Comparison of ENCODE assay signal across 1 cellular context in genomic region chr19:4606921-4607678, GRCh38.
TF ChIP-seq lines count a peak whose summit lies in the region.

No MANE protein-coding gene starts in this region.

TF ChIP-seq in HepG2, 621 proteins besides CTCF, POLR2A, EP300 and RAD21 (continued from another document and continues in another):
- TF ChIP-seq ZBTB14 (CRISPR knock-in tag; IDR thresholded peaks at IDR 0.05) = peak; percentile 26; the same call in 1 of the 2 replicates
- no peak for TF ChIP-seq ZNF891 (CRISPR knock-in tag; IDR thresholded peaks at IDR 0.05)
- TF ChIP-seq PHF5A (CRISPR knock-in tag; IDR thresholded peaks at IDR 0.05; ENCODE audit: low read depth, unreplicated experiment) = no peak
- peak; percentile 38; the same call in 1 of the 2 replicates for TF ChIP-seq RARA (CRISPR knock-in tag; IDR thresholded peaks at IDR 0.05)
- TF ChIP-seq ZNF709 (CRISPR knock-in tag; IDR thresholded peaks at IDR 0.05) = no peak
- TF ChIP-seq MXD1 (CRISPR knock-in tag; IDR thresholded peaks at IDR 0.05) = 0 out of 2 replicates have a peak, but pooled peaks have one; percentile 26
- no peak for TF ChIP-seq NR0B2 (CRISPR knock-in tag; IDR thresholded peaks at IDR 0.05)
- TF ChIP-seq ZSCAN9 (CRISPR knock-in tag; IDR thresholded peaks at IDR 0.05; ENCODE audit: borderline replicate concordance) = peak; percentile 61
- no peak for TF ChIP-seq ZNF512B (CRISPR knock-in tag; IDR thresholded peaks at IDR 0.05; ENCODE audit: borderline replicate concordance)
- no peak for TF ChIP-seq ZUFSP (CRISPR knock-in tag; IDR thresholded peaks at IDR 0.05; ENCODE audit: borderline replicate concordance)
- no peak; the same call in 1 of the 2 replicates for TF ChIP-seq SNAPC2 (CRISPR knock-in tag; IDR thresholded peaks at IDR 0.05)
- TF ChIP-seq ZFP36 (IDR thresholded peaks at IDR 0.05; ENCODE audit: borderline replicate concordance, low read depth, low read length, partially characterized antibody) = peak; percentile 97
- TF ChIP-seq MTERF4 (CRISPR knock-in tag; IDR thresholded peaks at IDR 0.05) = no peak
- peak; percentile 59; the same call in 1 of the 2 replicates for TF ChIP-seq ARHGAP35 (CRISPR knock-in tag; IDR thresholded peaks at IDR 0.05; ENCODE audit: borderline replicate concordance)
- TF ChIP-seq MXD4 (CRISPR knock-in tag; IDR thresholded peaks at IDR 0.05) = no peak
- no peak for TF ChIP-seq NFE2L2 (IDR thresholded peaks at IDR 0.05; ENCODE audit: low read length)
- peak; percentile 42; the same call in 1 of the 2 replicates for TF ChIP-seq ARID4A (CRISPR knock-in tag; IDR thresholded peaks at IDR 0.05; ENCODE audit: borderline replicate concordance)
- no peak for TF ChIP-seq HIC2 (CRISPR knock-in tag; IDR thresholded peaks at IDR 0.05; ENCODE audit: low read depth)
- TF ChIP-seq GATAD2A (CRISPR knock-in tag; IDR thresholded peaks at IDR 0.05) = peak; percentile 50
- TF ChIP-seq CC2D1A (CRISPR knock-in tag; IDR thresholded peaks at IDR 0.05) = no peak
- TF ChIP-seq ZHX2 (IDR thresholded peaks at IDR 0.05; ENCODE audit: low read depth) = no peak
- TF ChIP-seq ZHX2 (CRISPR knock-in tag; IDR thresholded peaks at IDR 0.05; ENCODE audit: borderline replicate concordance) = no peak
- no peak for TF ChIP-seq RXRB (CRISPR knock-in tag; IDR thresholded peaks at IDR 0.05; ENCODE audit: borderline replicate concordance)
- no peak for TF ChIP-seq NFE2L1 (CRISPR knock-in tag; IDR thresholded peaks at IDR 0.05; ENCODE audit: borderline replicate concordance)
- 0 out of 2 replicates have a peak, but pooled peaks have one; percentile 40 for TF ChIP-seq THAP7 (CRISPR knock-in tag; IDR thresholded peaks at IDR 0.05)
- TF ChIP-seq ZBTB33 (CRISPR knock-in tag; IDR thresholded peaks at IDR 0.05) = no peak
- TF ChIP-seq HIVEP1 (CRISPR knock-in tag; IDR thresholded peaks at IDR 0.05) = no peak
